ENCODE assay signal across 1 cellular context in genomic region chr12:131710464-131711457, GRCh38.
TF ChIP-seq lines count a peak whose summit lies in the region.

Gene SFSWAP (plus strand): TSS chr12:131711090. CDS start chr12:131711230, 140 bp downstream.

TF ChIP-seq in K562, 482 proteins besides CTCF, POLR2A, EP300 and RAD21 (continued from another document):
- TF ChIP-seq ZNF518B (CRISPR knock-in tag; IDR thresholded peaks at IDR 0.05) (no peak), CHCHD3 (CRISPR knock-in tag; IDR thresholded peaks at IDR 0.05) (no peak), ELK1 (CRISPR knock-in tag; IDR thresholded peaks at IDR 0.05) (no peak), TAF15 (IDR thresholded peaks at IDR 0.05; ENCODE audit: low read depth, low read length) (no peak), EWSR1 (IDR thresholded peaks at IDR 0.05; ENCODE audit: borderline replicate concordance, low read depth, partially characterized antibody) (no peak), ZNF699 (CRISPR knock-in tag; IDR thresholded peaks at IDR 0.05; ENCODE audit: insufficient replicate concordance) (no peak), BDP1 (IDR thresholded peaks at IDR 0.05; ENCODE audit: insufficient read depth, insufficient read length) (no peak), GTF2A2 (tag; IDR thresholded peaks at IDR 0.05) (peak; percentile 80), CREB5 (CRISPR knock-in tag; IDR thresholded peaks at IDR 0.05) (no peak), CREM (IDR thresholded peaks at IDR 0.05; ENCODE audit: low read depth) (peak; percentile 83), PCBP1 (IDR thresholded peaks at IDR 0.05; ENCODE audit: low read depth, low read length, poor library complexity, severe bottlenecking) (peak; percentile 56), IRF9 (tag; IDR thresholded peaks at IDR 0.05) (no peak), DDX20 (tag; IDR thresholded peaks at IDR 0.05; ENCODE audit: low read depth) (no peak), FOS (IDR thresholded peaks at IDR 0.05; ENCODE audit: extremely low read depth, insufficient read length) (no peak)
